In the genomic region with DNA sequence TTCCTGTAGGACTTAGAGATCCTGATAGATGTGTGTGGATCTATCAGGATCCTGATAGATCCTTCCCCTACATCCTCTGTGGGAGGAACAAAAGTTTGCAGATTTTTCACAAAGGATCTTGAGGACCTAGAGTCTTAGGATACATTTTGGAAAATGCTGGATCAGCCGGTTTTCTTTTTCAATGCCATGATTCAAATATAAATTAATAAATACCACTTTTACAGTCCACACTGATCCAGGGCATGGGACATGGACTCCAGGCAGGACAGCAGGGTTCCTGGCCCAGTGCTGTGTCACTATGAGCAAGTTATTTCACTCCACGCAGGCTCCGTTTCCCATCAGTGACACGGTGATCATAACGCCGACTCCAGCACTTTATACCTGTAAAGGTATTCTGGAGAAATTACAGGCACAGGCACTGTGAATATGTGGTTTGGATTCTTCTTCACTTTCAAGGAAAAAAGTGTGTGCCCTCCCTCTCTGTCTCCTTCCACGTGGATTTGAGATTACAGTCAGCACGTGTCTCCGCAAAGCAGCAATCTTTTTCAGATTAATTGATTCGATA, we compare ENCODE assay signal across 1 cellular context.
TF ChIP-seq lines count a peak whose summit lies in the region.

No MANE protein-coding gene starts in this region.

TF ChIP-seq in WTC11, 78 proteins besides CTCF, POLR2A, EP300 and RAD21 (continued from another document):
- TF ChIP-seq ZNF512 (CRISPR knock-in tag; IDR thresholded peaks at IDR 0.05; ENCODE audit: borderline replicate concordance) (no peak), NFE2L1 (CRISPR knock-in tag; IDR thresholded peaks at IDR 0.05) (no peak)
TF ChIP-seq in WTC11: peak in this region for 0.
